Comparison of ENCODE assay signal across 28 cellular contexts in the genomic region with DNA sequence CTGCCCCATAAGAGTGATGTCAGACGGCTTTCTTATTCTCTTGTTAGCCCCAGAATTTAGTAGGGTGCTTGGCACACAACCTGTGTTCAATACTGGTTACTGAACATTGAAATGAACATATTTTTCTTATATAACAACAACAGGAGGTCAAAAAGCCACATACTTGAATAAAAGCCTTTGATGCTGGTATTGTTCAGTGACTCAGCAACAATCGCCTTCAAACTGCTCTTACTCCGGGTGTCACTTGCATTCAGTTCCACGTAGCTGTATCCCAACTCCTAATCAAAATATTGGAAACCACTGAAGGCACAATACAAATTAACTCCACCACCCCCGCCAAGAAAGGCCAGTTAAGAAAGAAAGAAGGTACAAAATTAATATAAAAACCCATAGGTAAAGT.
DNase-seq lines count a peak whose midpoint lies in the region; ATAC-seq, FAIRE-seq and TF ChIP-seq lines count a peak whose summit lies in the region.
"Had no signal": no experiment of that assay in that cellular context is flagged by ENCODE, and none has a peak within 500 bp of the region (broad histone marks: within the 10 kb centered on the region; RNA-seq: fewer than 3 reads in every experiment).

No MANE protein-coding gene starts in this region.

- no peak overlapping the region for H3K4me3 Mint-ChIP-seq in activated CD8-positive, alpha-beta T cell treated with anti-CD3 and anti-CD28 coated beads for 36 hours
- no peak overlapping the region for H3K4me3 Mint-ChIP-seq in activated CD8-positive, alpha-beta T cell treated with anti-CD3 and anti-CD28 coated beads, Interleukin-2, amount 10 ng/mL, durations not matched to agents 7 days and 5 days
- H3K4me3 Mint-ChIP-seq in astrocyte (ENCODE audit: unreplicated experiment) (no peak overlapping the region), progenitor cell of endocrine pancreas (ENCODE audit: low read depth) (no peak overlapping the region)
- no peak overlapping the region for H3K4me3 Mint-ChIP-seq in activated CD4-positive, alpha-beta T cell treated with anti-CD3 and anti-CD28 coated beads for 36 hours
- H3K4me3 Mint-ChIP-seq: activated B cell treated with CpG ODN at 0.5 μM for 24 hours had no signal

- H3K79me2 ChIP-seq in astrocyte (ENCODE audit: insufficient read depth, low read length): no peaks in the 10 kb centered on the region
- H3K79me2 ChIP-seq: hepatocyte had no signal

- CTCF ChIA-PET in activated CD8-positive, alpha-beta T cell treated with anti-CD3 and anti-CD28 coated beads for 36 hours (lab: Charles Lee): no interaction called here
- CTCF ChIA-PET in activated CD8-positive, alpha-beta T cell treated with anti-CD3 and anti-CD28 coated beads, Interleukin-2, amount 10 ng/mL, durations not matched to agents 7 days and 5 days (lab: Charles Lee): no interaction called here
- CTCF ChIA-PET in activated CD4-positive, alpha-beta T cell treated with anti-CD3 and anti-CD28 coated beads for 36 hours (lab: Charles Lee): no interaction called here

- no peak overlapping the region for H3K9ac ChIP-seq in astrocyte (ENCODE audit: low read length)

- H3K27me3 ChIP-seq in astrocyte (ENCODE audit: insufficient read depth, low read length): no peaks in the 10 kb centered on the region
- no peaks in the 10 kb centered on the region for H3K27me3 ChIP-seq in esophagus muscularis mucosa
- H3K27me3 ChIP-seq: breast epithelium, hepatocyte, stomach, tibial artery had no signal

- no peak for TF ChIP-seq EP300 in esophagus muscularis mucosa (IDR thresholded peaks at IDR 0.05)

- H3K4me1 ChIP-seq in astrocyte (ENCODE audit: insufficient read depth, low read length) (peaks cover 5% of the 10 kb centered on the region), esophagus muscularis mucosa (peaks cover 0 to 8% (median 3%) of the 10 kb centered on the region in 4 donors)
- H3K4me1 ChIP-seq: breast epithelium, psoas muscle, tibial artery had no signal

- H3K27me3 Mint-ChIP-seq in activated CD8-positive, alpha-beta T cell treated with anti-CD3 and anti-CD28 coated beads for 36 hours: no peaks in the 10 kb centered on the region
- no peaks in the 10 kb centered on the region for H3K27me3 Mint-ChIP-seq in activated CD8-positive, alpha-beta T cell treated with anti-CD3 and anti-CD28 coated beads, Interleukin-2, amount 10 ng/mL, durations not matched to agents 7 days and 5 days (ENCODE audit: low read depth)
- H3K27me3 Mint-ChIP-seq in astrocyte (ENCODE audit: low read depth, unreplicated experiment) (no peaks in the 10 kb centered on the region), progenitor cell of endocrine pancreas (no peaks in the 10 kb centered on the region)
- H3K27me3 Mint-ChIP-seq in activated CD4-positive, alpha-beta T cell treated with anti-CD3 and anti-CD28 coated beads for 36 hours: no peaks in the 10 kb centered on the region
- H3K27me3 Mint-ChIP-seq: activated B cell treated with CpG ODN at 0.5 μM for 24 hours had no signal

- POLR2A ChIA-PET in activated CD8-positive, alpha-beta T cell treated with anti-CD3 and anti-CD28 coated beads for 36 hours (lab: Charles Lee): interaction anchor here (1.3 kb wide), 1 partner anchor 80 kb away, joined by 3 read pairs; no protein-coding TSS in a partner anchor
- POLR2A ChIA-PET in activated CD8-positive, alpha-beta T cell treated with anti-CD3 and anti-CD28 coated beads, Interleukin-2, amount 10 ng/mL, durations not matched to agents 7 days and 5 days (lab: Charles Lee): no interaction called here
- POLR2A ChIA-PET in activated CD4-positive, alpha-beta T cell treated with anti-CD3 and anti-CD28 coated beads for 36 hours (lab: Charles Lee): no interaction called here

- no peak for ATAC-seq in activated CD8-positive, alpha-beta T cell treated with anti-CD3 and anti-CD28 coated beads for 36 hours
- ATAC-seq in activated CD8-positive, alpha-beta T cell treated with anti-CD3 and anti-CD28 coated beads, Interleukin-2, amount 10 ng/mL, durations not matched to agents 7 days and 5 days: no peak
- no peak for ATAC-seq in activated CD4-positive, alpha-beta T cell treated with anti-CD3 and anti-CD28 coated beads for 36 hours
- no peak for ATAC-seq in HG03571 (IDR thresholded peaks at IDR 0.05; ENCODE audit: unreplicated experiment)
- ATAC-seq: esophagus mucosa, left colon, Panc1, psoas muscle had no signal

- DNase-seq in activated CD8-positive, alpha-beta T cell treated with anti-CD3 and anti-CD28 coated beads for 36 hours: no peak
- no peak for DNase-seq in activated CD8-positive, alpha-beta T cell treated with anti-CD3 and anti-CD28 coated beads, Interleukin-2, amount 10 ng/mL, durations not matched to agents 7 days and 5 days
- DNase-seq in astrocyte (ENCODE audit: low read depth) (peak; percentile 54), esophagus muscularis mucosa (ENCODE audit: extremely low spot score) (peak; percentile 19), progenitor cell of endocrine pancreas (ENCODE audit: low spot score, unreplicated experiment) (no peak), D721Med (ENCODE audit: insufficient read length, low spot score) (no peak)
- no peak for DNase-seq in activated CD4-positive, alpha-beta T cell treated with anti-CD3 and anti-CD28 coated beads for 36 hours
- DNase-seq: activated B cell treated with CpG ODN at 0.5 μM for 24 hours; activated CD4-positive, alpha-beta T cell treated with anti-CD3 and anti-CD28 coated beads, Interleukin-2, amount 50 U/mL, for 4 hours; activated CD8-positive, alpha-beta memory T cell treated with anti-CD3 and anti-CD28 coated beads, Interleukin-2, amount 50 U/mL, for 4 hours; activated effector memory CD4-positive, alpha-beta T cell treated with Interleukin-2 at 50 U/mL for 16 hours; foreskin melanocyte; left colon; mesenchymal stem cell; NCI-H1092; NCI-H1694 treated with DMSO at 0.1 percent for 48 hours; NCI-H526; psoas muscle; SHP77 treated with DMSO at 0.1 percent for 48 hours; stomach; tibial artery had no signal

- intact Hi-C loops in activated CD8-positive, alpha-beta T cell treated with anti-CD3 and anti-CD28 coated beads for 36 hours (cut with micrococcal nuclease): no loop called here
- intact Hi-C loops in esophagus muscularis mucosa (cut with DNase I): no loop called here
- intact Hi-C loops in activated CD4-positive, alpha-beta T cell treated with anti-CD3 and anti-CD28 coated beads for 36 hours (cut with DNase I, micrococcal nuclease): no loop called here

- H3K4me3 ChIP-seq in astrocyte (ENCODE audit: insufficient read depth, low read depth, low read length) (no peak overlapping the region), esophagus muscularis mucosa (no peak overlapping the region)
- H3K4me3 ChIP-seq: breast epithelium, coronary artery, hepatocyte, psoas muscle, stomach, tibial artery had no signal

- no peak for TF ChIP-seq POLR2A in esophagus muscularis mucosa (IDR thresholded peaks at IDR 0.05; ENCODE audit: low read depth)

- TF ChIP-seq CTCF in activated CD8-positive, alpha-beta T cell treated with anti-CD3 and anti-CD28 coated beads for 36 hours (IDR thresholded peaks at IDR 0.05): no peak
- TF ChIP-seq CTCF in astrocyte (IDR thresholded peaks at IDR 0.05; ENCODE audit: insufficient read depth, low read depth, low read length) (no peak), esophagus muscularis mucosa (IDR thresholded peaks at IDR 0.05) (no peak), progenitor cell of endocrine pancreas (IDR thresholded peaks at IDR 0.05; ENCODE audit: unreplicated experiment) (no peak), D721Med (IDR thresholded peaks at IDR 0.05; ENCODE audit: insufficient read depth, missing control alignments) (no peak)

- H3K36me3 ChIP-seq in astrocyte (ENCODE audit: insufficient read depth, low read length) (peaks cover 33% of the 10 kb centered on the region), esophagus muscularis mucosa (peaks cover 19 to 85% (median 48%) of the 10 kb centered on the region in 4 donors)

- no peak overlapping the region for H2AFZ ChIP-seq in astrocyte (ENCODE audit: low read depth, low read length)
- H2AFZ ChIP-seq: hepatocyte had no signal

- H3K27ac ChIP-seq in astrocyte (ENCODE audit: low read depth, low read length) (no peak overlapping the region), esophagus muscularis mucosa (replicated peaks in 1 of 4) (no peak overlapping the region)
- H3K27ac ChIP-seq: 22Rv1, breast epithelium, coronary artery, hepatocyte, psoas muscle, stomach, tibial artery had no signal

- H3K9me3 ChIP-seq in astrocyte (ENCODE audit: insufficient read depth, low read depth, low read length): no peaks in the 10 kb centered on the region
- no peaks in the 10 kb centered on the region for H3K9me3 ChIP-seq in esophagus muscularis mucosa
- H3K9me3 ChIP-seq: breast epithelium, psoas muscle, stomach, tibial artery had no signal

- FAIRE-seq in astrocyte (lab: Jason Lieb, UNC) (no peak), D721Med (lab: Jason Lieb, UNC) (no peak)

- peaks cover 61% of the 10 kb centered on the region for H3K36me3 Mint-ChIP-seq in activated CD8-positive, alpha-beta T cell treated with anti-CD3 and anti-CD28 coated beads for 36 hours (ENCODE audit: low read depth)
- H3K36me3 Mint-ChIP-seq in activated CD8-positive, alpha-beta T cell treated with anti-CD3 and anti-CD28 coated beads, Interleukin-2, amount 10 ng/mL, durations not matched to agents 7 days and 5 days (ENCODE audit: low read depth): peaks cover 67% of the 10 kb centered on the region
- H3K36me3 Mint-ChIP-seq in astrocyte (ENCODE audit: low read depth, unreplicated experiment): peaks cover 19% of the 10 kb centered on the region
- H3K36me3 Mint-ChIP-seq in progenitor cell of endocrine pancreas (ENCODE audit: insufficient read depth): peaks cover 26% of the 10 kb centered on the region
- H3K36me3 Mint-ChIP-seq in activated CD4-positive, alpha-beta T cell treated with anti-CD3 and anti-CD28 coated beads for 36 hours (ENCODE audit: low read depth): peaks cover 64% of the 10 kb centered on the region

- peak overlapping the region; percentile 61 for H3K27ac Mint-ChIP-seq in activated CD8-positive, alpha-beta T cell treated with anti-CD3 and anti-CD28 coated beads for 36 hours
- H3K27ac Mint-ChIP-seq in activated CD8-positive, alpha-beta T cell treated with anti-CD3 and anti-CD28 coated beads, Interleukin-2, amount 10 ng/mL, durations not matched to agents 7 days and 5 days: no peak overlapping the region
- H3K27ac Mint-ChIP-seq in astrocyte (ENCODE audit: unreplicated experiment): peak overlapping the region; percentile 12
- peak overlapping the region; percentile 24 for H3K27ac Mint-ChIP-seq in progenitor cell of endocrine pancreas
- H3K27ac Mint-ChIP-seq in activated CD4-positive, alpha-beta T cell treated with anti-CD3 and anti-CD28 coated beads for 36 hours: no peak overlapping the region
- H3K27ac Mint-ChIP-seq: activated B cell treated with CpG ODN at 0.5 μM for 24 hours had no signal

- H4K20me1 ChIP-seq in astrocyte (ENCODE audit: insufficient read depth, low read length): no peaks in the 10 kb centered on the region

- H3K9me3 Mint-ChIP-seq in activated CD8-positive, alpha-beta T cell treated with anti-CD3 and anti-CD28 coated beads for 36 hours: no peaks in the 10 kb centered on the region
- no peaks in the 10 kb centered on the region for H3K9me3 Mint-ChIP-seq in activated CD8-positive, alpha-beta T cell treated with anti-CD3 and anti-CD28 coated beads, Interleukin-2, amount 10 ng/mL, durations not matched to agents 7 days and 5 days (ENCODE audit: insufficient read depth)
- H3K9me3 Mint-ChIP-seq in astrocyte (ENCODE audit: unreplicated experiment): no peaks in the 10 kb centered on the region
- no peaks in the 10 kb centered on the region for H3K9me3 Mint-ChIP-seq in progenitor cell of endocrine pancreas (ENCODE audit: low read depth)
- H3K9me3 Mint-ChIP-seq in activated CD4-positive, alpha-beta T cell treated with anti-CD3 and anti-CD28 coated beads for 36 hours (ENCODE audit: low read depth): no peaks in the 10 kb centered on the region
- H3K9me3 Mint-ChIP-seq: activated B cell treated with CpG ODN at 0.5 μM for 24 hours had no signal

- H3K4me2 ChIP-seq in astrocyte (ENCODE audit: low read length): peak overlapping the region; percentile 11
- H3K4me2 ChIP-seq: hepatocyte had no signal

- no peaks in the 10 kb centered on the region for H3K4me1 Mint-ChIP-seq in activated CD8-positive, alpha-beta T cell treated with anti-CD3 and anti-CD28 coated beads for 36 hours (ENCODE audit: low read depth)
- peaks cover 14% of the 10 kb centered on the region for H3K4me1 Mint-ChIP-seq in activated CD8-positive, alpha-beta T cell treated with anti-CD3 and anti-CD28 coated beads, Interleukin-2, amount 10 ng/mL, durations not matched to agents 7 days and 5 days (ENCODE audit: low read depth)
- H3K4me1 Mint-ChIP-seq in astrocyte (ENCODE audit: low read depth, unreplicated experiment) (peaks cover 12% of the 10 kb centered on the region), progenitor cell of endocrine pancreas (ENCODE audit: low read depth) (no peaks in the 10 kb centered on the region)
- no peaks in the 10 kb centered on the region for H3K4me1 Mint-ChIP-seq in activated CD4-positive, alpha-beta T cell treated with anti-CD3 and anti-CD28 coated beads for 36 hours
- H3K4me1 Mint-ChIP-seq: activated B cell treated with CpG ODN at 0.5 μM for 24 hours had no signal

- WGBS in esophagus muscularis mucosa: 92% methylated on average over 5 of the region's 5 CpGs

Comparison
In these comparisons a context has a peak if more than half of its experiments do, and no peak if none do; other contexts are left out.
1. H3K27ac Mint-ChIP-seq: peak in activated CD8-positive, alpha-beta T cell treated with anti-CD3 and anti-CD28 coated beads for 36 hours (single experiment), astrocyte (single experiment) and progenitor cell of endocrine pancreas (single experiment); none in activated CD8-positive, alpha-beta T cell treated with anti-CD3 and anti-CD28 coated beads, Interleukin-2, amount 10 ng/mL, durations not matched to agents 7 days and 5 days (single experiment) and activated CD4-positive, alpha-beta T cell treated with anti-CD3 and anti-CD28 coated beads for 36 hours (single experiment).
2. DNase-seq: peak in astrocyte (single experiment) and esophagus muscularis mucosa (single experiment); none in activated CD8-positive, alpha-beta T cell treated with anti-CD3 and anti-CD28 coated beads for 36 hours (single experiment), activated CD8-positive, alpha-beta T cell treated with anti-CD3 and anti-CD28 coated beads, Interleukin-2, amount 10 ng/mL, durations not matched to agents 7 days and 5 days (single experiment), progenitor cell of endocrine pancreas (single experiment), D721Med (single experiment) and activated CD4-positive, alpha-beta T cell treated with anti-CD3 and anti-CD28 coated beads for 36 hours (single experiment).